2 cellular contexts compared by ENCODE assay signal in the genomic region with DNA sequence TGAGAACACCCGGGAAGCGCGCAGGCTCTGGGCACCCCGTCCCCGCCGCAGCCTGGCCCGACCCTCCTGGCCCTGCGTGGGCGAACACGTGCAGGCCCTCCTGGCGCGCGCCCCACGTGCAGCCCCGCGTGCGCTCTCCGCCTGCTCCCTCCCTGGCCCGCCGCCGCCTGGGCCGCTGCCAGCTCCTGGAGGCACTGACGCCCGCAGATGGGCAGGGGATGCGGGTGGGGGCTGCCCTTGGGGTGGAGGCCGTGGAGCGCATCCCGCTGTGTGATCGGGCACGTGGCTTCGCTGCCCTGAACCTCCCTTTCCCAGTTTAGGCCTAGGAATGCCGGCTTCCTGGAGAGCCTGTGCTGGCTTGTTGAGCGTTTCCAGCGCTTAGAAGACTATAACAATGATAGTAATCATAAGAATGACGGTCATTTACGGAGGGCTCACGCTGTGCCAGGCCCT.
TF ChIP-seq lines count a peak whose summit lies in the region.

No MANE protein-coding gene starts in this region.

TF ChIP-seq in SK-N-SH, 30 proteins besides CTCF, POLR2A, EP300 and RAD21 (continued from another document):
- TF ChIP-seq TAF1 (IDR thresholded peaks at IDR 0.05; ENCODE audit: borderline replicate concordance, low read depth, low read length) (no peak), SMC3 (IDR thresholded peaks at IDR 0.05; ENCODE audit: low read depth, low read length) (no peak), POLR2AphosphoS5 (IDR thresholded peaks at IDR 0.05; ENCODE audit: low read depth, low read length) (no peak), MXI1 (IDR thresholded peaks at IDR 0.05; ENCODE audit: low read depth, low read length) (no peak), RFX5 (IDR thresholded peaks at IDR 0.05; ENCODE audit: low read length) (no peak), CHD2 (IDR thresholded peaks at IDR 0.05; ENCODE audit: low read length, partially characterized antibody) (no peak), GABPA (IDR thresholded peaks at IDR 0.05; ENCODE audit: low read depth) (no peak), REST (IDR thresholded peaks at IDR 0.05; ENCODE audit: low read depth, low read length) (no peak), FOXM1 (IDR thresholded peaks at IDR 0.05; ENCODE audit: low read depth) (no peak), TCF12 (IDR thresholded peaks at IDR 0.05) (no peak), ELF1 (IDR thresholded peaks at IDR 0.05) (no peak), FOSL2 (IDR thresholded peaks at IDR 0.05; ENCODE audit: borderline replicate concordance, low read depth) (no peak), GATA2 (CRISPR knock-in tag; IDR thresholded peaks at IDR 0.05) (no peak), TEAD4 (IDR thresholded peaks at IDR 0.05; ENCODE audit: borderline replicate concordance, insufficient read depth) (no peak)
- TF ChIP-seq, protein P1, sequence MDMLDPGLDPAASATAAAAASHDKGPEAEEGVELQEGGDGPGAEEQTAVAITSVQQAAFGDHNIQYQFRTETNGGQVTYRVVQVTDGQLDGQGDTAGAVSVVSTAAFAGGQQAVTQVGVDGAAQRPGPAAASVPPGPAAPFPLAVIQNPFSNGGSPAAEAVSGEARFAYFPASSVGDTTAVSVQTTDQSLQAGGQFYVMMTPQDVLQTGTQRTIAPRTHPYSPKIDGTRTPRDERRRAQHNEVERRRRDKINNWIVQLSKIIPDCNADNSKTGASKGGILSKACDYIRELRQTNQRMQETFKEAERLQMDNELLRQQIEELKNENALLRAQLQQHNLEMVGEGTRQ (IDR thresholded peaks at IDR 0.05; ENCODE audit: borderline replicate concordance, low read depth, low read length): no peak

TF ChIP-seq in SK-N-SH treated with all-trans-retinoic acid at 6 μM for 48 hours, 23 proteins besides CTCF, POLR2A, EP300 and RAD21 (continued from another document):
- TF ChIP-seq TSHZ2 (CRISPR knock-in tag; IDR thresholded peaks at IDR 0.05): no peak
- no peak for TF ChIP-seq OSR1 (CRISPR knock-in tag; IDR thresholded peaks at IDR 0.05)
- TF ChIP-seq GLIS3 (CRISPR knock-in tag; IDR thresholded peaks at IDR 0.05): no peak
- no peak for TF ChIP-seq ZFP30 (CRISPR knock-in tag; IDR thresholded peaks at IDR 0.05)
- no peak for TF ChIP-seq ZNF8 (CRISPR knock-in tag; IDR thresholded peaks at IDR 0.05)
- TF ChIP-seq RARB (CRISPR knock-in tag; IDR thresholded peaks at IDR 0.05): no peak
- TF ChIP-seq ZNF70 (CRISPR knock-in tag; IDR thresholded peaks at IDR 0.05): no peak
- TF ChIP-seq, protein P2, sequence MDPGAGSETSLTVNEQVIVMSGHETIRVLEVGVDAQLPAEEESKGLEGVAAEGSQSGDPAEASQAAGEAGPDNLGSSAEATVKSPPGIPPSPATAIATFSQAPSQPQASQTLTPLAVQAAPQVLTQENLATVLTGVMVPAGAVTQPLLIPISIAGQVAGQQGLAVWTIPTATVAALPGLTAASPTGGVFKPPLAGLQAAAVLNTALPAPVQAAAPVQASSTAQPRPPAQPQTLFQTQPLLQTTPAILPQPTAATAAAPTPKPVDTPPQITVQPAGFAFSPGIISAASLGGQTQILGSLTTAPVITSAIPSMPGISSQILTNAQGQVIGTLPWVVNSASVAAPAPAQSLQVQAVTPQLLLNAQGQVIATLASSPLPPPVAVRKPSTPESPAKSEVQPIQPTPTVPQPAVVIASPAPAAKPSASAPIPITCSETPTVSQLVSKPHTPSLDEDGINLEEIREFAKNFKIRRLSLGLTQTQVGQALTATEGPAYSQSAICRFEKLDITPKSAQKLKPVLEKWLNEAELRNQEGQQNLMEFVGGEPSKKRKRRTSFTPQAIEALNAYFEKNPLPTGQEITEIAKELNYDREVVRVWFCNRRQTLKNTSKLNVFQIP (CRISPR knock-in tag; IDR thresholded peaks at IDR 0.05; ENCODE audit: borderline replicate concordance, low read depth): no peak
- no peak for TF ChIP-seq ZFP3 (CRISPR knock-in tag; IDR thresholded peaks at IDR 0.05)
TF ChIP-seq in SK-N-SH treated with all-trans-retinoic acid at 6 μM for 48 hours: peak in this region for 0.
